In genomic region chr5:173917788-173918786, GRCh38 we compare ENCODE assay signal across 8 cellular contexts. TPM values are rescaled to one million over a fixed set of nuclear protein-coding genes. Genes with fewer than 3 reads are reported as not detected.
A peak's percentile ranks its signal among the peaks of the same experiment; 100 is the strongest.
DNase-seq lines count a peak whose midpoint lies in the region; ATAC-seq lines count a peak whose summit lies in the region.

No MANE protein-coding gene starts in this region.

- no peaks in the 10 kb centered on the region for H3K27me3 Mint-ChIP-seq in activated CD4-positive, alpha-beta T cell treated with anti-CD3 and anti-CD28 coated beads, Interleukin-2, amount 10 ng/mL, durations not matched to agents 7 days and 5 days
- no peaks in the 10 kb centered on the region for H3K27me3 Mint-ChIP-seq in effector memory CD8-positive, alpha-beta T cell

- POLR2A ChIA-PET in activated CD4-positive, alpha-beta T cell treated with anti-CD3 and anti-CD28 coated beads, Interleukin-2, amount 10 ng/mL, durations not matched to agents 7 days and 5 days (lab: Charles Lee): no interaction called here

- H3K4me2 ChIP-seq in mesenchymal stem cell (ENCODE audit: low read length, poor library complexity, severe bottlenecking): peak overlapping the region; percentile 70

- H3K4me3 Mint-ChIP-seq in activated CD4-positive, alpha-beta T cell treated with anti-CD3 and anti-CD28 coated beads, Interleukin-2, amount 10 ng/mL, durations not matched to agents 7 days and 5 days: no peak overlapping the region
- no peak overlapping the region for H3K4me3 Mint-ChIP-seq in effector memory CD8-positive, alpha-beta T cell

- CTCF ChIA-PET in activated CD4-positive, alpha-beta T cell treated with anti-CD3 and anti-CD28 coated beads, Interleukin-2, amount 10 ng/mL, durations not matched to agents 7 days and 5 days (lab: Charles Lee): interaction anchor here (0.9 to 1.3 kb wide), 2 partner anchors 9 to 303 kb away, joined by 3 to 4 read pairs; no protein-coding TSS in a partner anchor

- H3K79me1 ChIP-seq in mesenchymal stem cell (replicated peaks; ENCODE audit: low read length, poor library complexity, severe bottlenecking): peaks cover 13% of the 10 kb centered on the region

- H3K4me3 ChIP-seq in mesenchymal stem cell (ENCODE audit: insufficient read depth in 1 of 2, low read depth in 1 of 2, low read length in 2 of 2): peak overlapping the region in 1 of 2 experiments; percentile 83

- H2AK5ac ChIP-seq in mesenchymal stem cell (ENCODE audit: low read length, severe bottlenecking): peak overlapping the region; percentile 49

- no peak overlapping the region for H2BK15ac ChIP-seq in mesenchymal stem cell (ENCODE audit: low read depth, poor library complexity, severe bottlenecking)

- peaks cover 4% of the 10 kb centered on the region for H3K36me3 Mint-ChIP-seq in activated CD4-positive, alpha-beta T cell treated with anti-CD3 and anti-CD28 coated beads, Interleukin-2, amount 10 ng/mL, durations not matched to agents 7 days and 5 days (ENCODE audit: low read depth)
- peaks cover 6% of the 10 kb centered on the region for H3K36me3 Mint-ChIP-seq in effector memory CD8-positive, alpha-beta T cell (ENCODE audit: insufficient read depth)

- no peak overlapping the region for H2BK12ac ChIP-seq in mesenchymal stem cell (ENCODE audit: low read length in 2 of 2)

- peak overlapping the region; percentile 97 for H3K9ac ChIP-seq in mesenchymal stem cell (ENCODE audit: low read length)

- H3K9me3 ChIP-seq in mesenchymal stem cell (ENCODE audit: control insufficient read depth, low read length): no peaks in the 10 kb centered on the region

- peak overlapping the region; percentile 21 to 75 for H3K18ac ChIP-seq in mesenchymal stem cell (ENCODE audit: low read depth in 1 of 2, low read length in 2 of 2)

- no peak overlapping the region for H4K91ac ChIP-seq in mesenchymal stem cell (ENCODE audit: low read length)

- H2BK120ac ChIP-seq in mesenchymal stem cell (ENCODE audit: low read depth, low read length): peak overlapping the region; percentile 54

- no peak overlapping the region for H2AFZ ChIP-seq in mesenchymal stem cell (ENCODE audit: low read depth, low read length)

- peak; percentile 93 for ATAC-seq in GM18907 (IDR thresholded peaks at IDR 0.05; ENCODE audit: unreplicated experiment)
- ATAC-seq in HG03095 (IDR thresholded peaks at IDR 0.05; ENCODE audit: unreplicated experiment): peak; percentile 82
- peak; percentile 90 for ATAC-seq in effector memory CD8-positive, alpha-beta T cell (replicated peaks)

- no peaks in the 10 kb centered on the region for H3K9me3 Mint-ChIP-seq in activated CD4-positive, alpha-beta T cell treated with anti-CD3 and anti-CD28 coated beads, Interleukin-2, amount 10 ng/mL, durations not matched to agents 7 days and 5 days
- no peaks in the 10 kb centered on the region for H3K9me3 Mint-ChIP-seq in effector memory CD8-positive, alpha-beta T cell

- H3K27ac ChIP-seq in mesenchymal stem cell (ENCODE audit: low read length, poor library complexity, severe bottlenecking): peak overlapping the region; percentile 75

- no peak overlapping the region for H3K23ac ChIP-seq in mesenchymal stem cell (ENCODE audit: low read length in 2 of 2)

- no peak overlapping the region for H3K14ac ChIP-seq in mesenchymal stem cell (ENCODE audit: low read length in 2 of 2)

- H3K36me3 ChIP-seq in mesenchymal stem cell (ENCODE audit: control insufficient read depth in 1 of 2, insufficient read depth in 2 of 2, low read depth in 1 of 2, low read length in 2 of 2): peaks cover 7 to 17% of the 10 kb centered on the region in 2 experiments

- peak overlapping the region; percentile 25 for H2BK5ac ChIP-seq in mesenchymal stem cell (ENCODE audit: low read depth, low read length, poor library complexity, severe bottlenecking)

- no peak overlapping the region for H3K27ac Mint-ChIP-seq in activated CD4-positive, alpha-beta T cell treated with anti-CD3 and anti-CD28 coated beads, Interleukin-2, amount 10 ng/mL, durations not matched to agents 7 days and 5 days
- no peak overlapping the region for H3K27ac Mint-ChIP-seq in effector memory CD8-positive, alpha-beta T cell

- H3K4me1 Mint-ChIP-seq in activated CD4-positive, alpha-beta T cell treated with anti-CD3 and anti-CD28 coated beads, Interleukin-2, amount 10 ng/mL, durations not matched to agents 7 days and 5 days: no peaks in the 10 kb centered on the region
- H3K4me1 Mint-ChIP-seq in effector memory CD8-positive, alpha-beta T cell (ENCODE audit: low read depth in 2 of 2): peaks cover 0 to 5% of the 10 kb centered on the region in 2 donors

- H3K4me1 ChIP-seq in mesenchymal stem cell (ENCODE audit: control insufficient read depth, insufficient read depth, low read depth, low read length): peaks cover 4% of the 10 kb centered on the region

- H3K4ac ChIP-seq in mesenchymal stem cell (ENCODE audit: low read depth in 1 of 2, low read length in 2 of 2): peak overlapping the region in 1 of 2 experiments; percentile 46

- DNase-seq in Ammon's horn (ENCODE audit: low spot score) (peak; percentile 84), NCI-H2227 treated with DMSO at 0.1 percent for 48 hours (lab: John Stamatoyannopoulos, UW) (peak; percentile 98), mesenchymal stem cell (peak; percentile 93)
- peak; percentile 69 for DNase-seq in activated CD4-positive, alpha-beta T cell treated with anti-CD3 and anti-CD28 coated beads, Interleukin-2, amount 10 ng/mL, durations not matched to agents 7 days and 5 days
- DNase-seq in effector memory CD8-positive, alpha-beta T cell: peak; percentile 38 to 53 (median 44)
- DNase-seq in stimulated activated CD8-positive, alpha-beta memory T cell treated with anti-CD3 and anti-CD28 coated beads, Interleukin-7, amount 100 ng/mL, for 4 hours (ENCODE audit: low read depth in 2 of 2): peak; percentile 16 to 24

- no peak overlapping the region for H4K8ac ChIP-seq in mesenchymal stem cell (ENCODE audit: low read length)

- 7% methylated on average over 16 of the region's 19 CpGs for WGBS in mesenchymal stem cell

- H3K27me3 ChIP-seq in mesenchymal stem cell (ENCODE audit: control insufficient read depth in 1 of 2, insufficient read depth in 1 of 2, low read length in 2 of 2): no peaks in the 10 kb centered on the region

RNA-seq across cellular contexts. Expression of gene CPEB4, which starts 29.9 kb away (rescaled TPM):
- total RNA-seq in activated CD4-positive, alpha-beta T cell treated with anti-CD3 and anti-CD28 coated beads, Interleukin-2, amount 10 ng/mL, durations not matched to agents 7 days and 5 days: 10 to 100 TPM; 13.9 to 14.0 TPM
- polyA plus RNA-seq in mesenchymal stem cell (2013, experiment 1 of 2): 12.8 TPM
- polyA plus RNA-seq in mesenchymal stem cell (2013, experiment 2 of 2): 12.4 TPM

Comparison
In these comparisons a context has a peak if more than half of its experiments do, and no peak if none do; other contexts are left out.
1. DNase-seq: peak in every context shown above with its lines; median percentile 98 in NCI-H2227 treated with DMSO at 0.1 percent for 48 hours; 93 in mesenchymal stem cell; 84 in Ammon's horn; 69 in activated CD4-positive, alpha-beta T cell treated with anti-CD3 and anti-CD28 coated beads, Interleukin-2, amount 10 ng/mL, durations not matched to agents 7 days and 5 days; 44 in effector memory CD8-positive, alpha-beta T cell; 20 in stimulated activated CD8-positive, alpha-beta memory T cell treated with anti-CD3 and anti-CD28 coated beads, Interleukin-7, amount 100 ng/mL, for 4 hours.